ENCODE assay signal across 3 cellular contexts in genomic region chr21:40895697-40896096, GRCh38. TPM values are rescaled to one million over a fixed set of nuclear protein-coding genes. Genes with fewer than 3 reads are reported as not detected.
"Had no signal": no experiment of that assay in that cellular context is flagged by ENCODE, and none has a peak within 500 bp of the region (broad histone marks: within the 10 kb centered on the region; RNA-seq: fewer than 3 reads in every experiment).

No MANE protein-coding gene starts in this region.

RNA-seq across cellular contexts. Expression of gene DSCAM, which starts 48.7 kb away (rescaled TPM):
- total RNA-seq: LHCN-M2, M059J, NCI-H460 had no signal
